9 cellular contexts compared by ENCODE assay signal in genomic region chr1:168179411-168180147, GRCh38. TPM values are rescaled to one million over a fixed set of nuclear protein-coding genes. Genes with fewer than 3 reads are reported as not detected.
DNase-seq lines count a peak whose midpoint lies in the region; ATAC-seq and TF ChIP-seq lines count a peak whose summit lies in the region.
"Had no signal": no experiment of that assay in that cellular context is flagged by ENCODE, and none has a peak within 500 bp of the region (broad histone marks: within the 10 kb centered on the region; RNA-seq: fewer than 3 reads in every experiment).

No MANE protein-coding gene starts in this region.

- H3K4me3 ChIP-seq in AG04449 (ENCODE audit: low read depth, low read length) (peak overlapping the region; percentile 87), OCI-LY7 (ENCODE audit: low read depth, low read length, poor library complexity, severe bottlenecking) (peak overlapping the region; percentile 82), neural cell (ENCODE audit: low read length) (peak overlapping the region; percentile 76)

- no peaks in the 10 kb centered on the region for H3K9me2 ChIP-seq in OCI-LY7 (ENCODE audit: insufficient read depth, low read length)
- H3K9me2 ChIP-seq in neural cell (ENCODE audit: insufficient read depth, low read length): no peaks in the 10 kb centered on the region

- no peak for TF ChIP-seq EP300 in neural cell (conservative IDR thresholded peaks at IDR 0.05; ENCODE audit: poor library complexity, severe bottlenecking)

- peaks cover 20% of the 10 kb centered on the region for H3K4me1 ChIP-seq in OCI-LY7 (ENCODE audit: insufficient read depth, low read length, poor library complexity, severe bottlenecking)

- H3K27ac ChIP-seq in OCI-LY7 (ENCODE audit: low read depth, low read length, poor library complexity, severe bottlenecking) (peak overlapping the region; percentile 76), neural cell (ENCODE audit: low read length) (peak overlapping the region; percentile 92)

- no peaks in the 10 kb centered on the region for H3F3A ChIP-seq in neural cell (ENCODE audit: insufficient read depth, low read length, poor library complexity, severe bottlenecking)

- intact Hi-C loops in OCI-LY7 (cut with micrococcal nuclease; ENCODE audit: unreplicated experiment): loop anchor here (2.0 kb wide), 2 partner anchors 47 to 243 kb away; partner anchors contain the start of genes DCAF6, MPC2 and SFT2D2

- H3K9me3 ChIP-seq in OCI-LY7 (ENCODE audit: low read length) (no peaks in the 10 kb centered on the region), neural cell (ENCODE audit: low read length) (no peaks in the 10 kb centered on the region)

- POLR2A ChIA-PET in AG04449 (lab: Yijun Ruan, JAX) (interaction anchor here (1.0 to 1.9 kb wide), 2 partner anchors 13 to 46 kb away, joined by 3 to 4 read pairs; partner anchors contain the start of gene SFT2D2), GM10248 (lab: Yijun Ruan, JAX) (no interaction called here), OCI-LY7 (lab: Charles Lee) (interaction anchor here (0.7 to 1.9 kb wide), 5 partner anchors 12 to 46 kb away, joined by 4 to 9 read pairs (median 6); partner anchors contain the start of gene SFT2D2)

- H4K20me1 ChIP-seq in OCI-LY7 (ENCODE audit: insufficient read depth, low read length) (peaks cover 6% of the 10 kb centered on the region; the same call in 1 of the 2 replicates), neural cell (ENCODE audit: insufficient read depth) (no peaks in the 10 kb centered on the region)

- H3K9ac ChIP-seq in neural cell (ENCODE audit: low read length): peak overlapping the region; percentile 84

- CTCF ChIA-PET in AG04449 (lab: Yijun Ruan, JAX): interaction anchor here (0.6 to 1.8 kb wide), 7 partner anchors 9 to 98 kb away, joined by 3 to 7 read pairs (median 3); no protein-coding TSS in a partner anchor
- CTCF ChIA-PET in GM10248 (lab: Yijun Ruan, JAX): interaction anchor here (0.9 to 2.1 kb wide), 5 partner anchors 10 to 142 kb away, joined by 3 to 10 read pairs (median 3); no protein-coding TSS in a partner anchor
- CTCF ChIA-PET in OCI-LY7 (lab: Charles Lee; ENCODE audit: unreplicated experiment): interaction anchor here (1.0 kb wide), 1 partner anchor 9 kb away, joined by 3 read pairs; no protein-coding TSS in a partner anchor

- peaks cover 9% of the 10 kb centered on the region; the same call in 1 of the 2 replicates for H3K36me3 ChIP-seq in OCI-LY7 (ENCODE audit: insufficient read depth, low read length)
- H3K36me3 ChIP-seq in neural cell (ENCODE audit: insufficient read depth, low read length): no peaks in the 10 kb centered on the region

- H3K4me2 ChIP-seq in OCI-LY7 (ENCODE audit: low read length) (peak overlapping the region; percentile 99), neural cell (ENCODE audit: low read length) (peak overlapping the region; percentile 93)

- H2AFZ ChIP-seq in OCI-LY7 (ENCODE audit: low read length) (peak overlapping the region; percentile 73), neural cell (ENCODE audit: low read depth, low read length) (peak overlapping the region; percentile 74)

- ATAC-seq in HG02571 (IDR thresholded peaks at IDR 0.05; ENCODE audit: unreplicated experiment): no peak

- DNase-seq in AG04449 (ENCODE audit: low read depth, low spot score) (no peak), GM10248 (ENCODE audit: extremely low spot score) (peak; percentile 30), OCI-LY7 (ENCODE audit: low spot score) (peak; percentile 57), cerebellar nuclear complex (lab: John Stamatoyannopoulos, UW) (no peak), iPS-NIHi7 (ENCODE audit: extremely low spot score) (no peak)
- peak; percentile 20 for DNase-seq in effector CD8-positive, alpha-beta T cell (lab: John Stamatoyannopoulos, UW)

- H3K27me3 ChIP-seq in neural cell (ENCODE audit: insufficient read depth, low read depth, low read length): no peaks in the 10 kb centered on the region

- TF ChIP-seq CTCF in AG04449 (IDR thresholded peaks at IDR 0.05; ENCODE audit: insufficient read depth, low read length, missing control alignments): no peak
- TF ChIP-seq CTCF in GM10248 (IDR thresholded peaks at IDR 0.05; ENCODE audit: control extremely low read depth, extremely low read depth, low read depth, missing control alignments): no peak
- 0 out of 2 replicates have a peak, but pooled peaks have one; percentile 24 for TF ChIP-seq CTCF in OCI-LY7 (conservative IDR thresholded peaks at IDR 0.05; ENCODE audit: low read length)
- TF ChIP-seq CTCF in neural cell (IDR thresholded peaks at IDR 0.05; ENCODE audit: poor library complexity, severe bottlenecking): no peak

- no peak for TF ChIP-seq RAD21 in neural cell (conservative IDR thresholded peaks at IDR 0.05)

- BruUV-seq in OCI-LY7 (replicated peaks; lab: Mats Ljungman, UMichigan): no TSS peak

- peaks cover 49% of the 10 kb centered on the region for H3K79me2 ChIP-seq in OCI-LY7 (ENCODE audit: insufficient read depth, low read depth, low read length)
- peaks cover 32% of the 10 kb centered on the region for H3K79me2 ChIP-seq in neural cell (replicated peaks; ENCODE audit: insufficient read depth, low read length)

TF ChIP-seq in neural cell, 6 proteins besides CTCF, POLR2A, EP300 and RAD21:
- TF ChIP-seq MXI1 (conservative IDR thresholded peaks at IDR 0.05; ENCODE audit: poor library complexity, severe bottlenecking) (peak; percentile 45), SMC3 (conservative IDR thresholded peaks at IDR 0.05; ENCODE audit: poor library complexity) (no peak)
TF ChIP-seq in neural cell: peak in this region for 1.

RNA-seq across cellular contexts. Expression of gene TIPRL, which starts 0.8 kb away (rescaled TPM):
- total RNA-seq in OCI-LY7 (2014; rRNA removed; shearing (Covaris generic)): 36.0 and 37.8 TPM in 2 replicates
- 54.3 and 64.8 TPM in 2 replicates for total RNA-seq in OCI-LY7 (2022)
- polyA plus RNA-seq in neural cell: 98.1 and 131 TPM in 2 replicates
- 92.3 and 106 TPM in 2 replicates for polyA minus RNA-seq in neural cell

RNA-seq across cellular contexts. Expression of gene GPR161, which starts 42.8 kb away (rescaled TPM):
- total RNA-seq in OCI-LY7 (2014; rRNA removed; shearing (Covaris generic)): not detected in 2 replicates
- 0.15 TPM in 1 of 2 replicates, not detected in the other for total RNA-seq in OCI-LY7 (2022)
- 39.0 and 45.5 TPM in 2 replicates for polyA plus RNA-seq in neural cell
- 84.2 and 84.4 TPM in 2 replicates for polyA minus RNA-seq in neural cell
- total RNA-seq: natural killer cell had no signal

RNA-seq across cellular contexts. Expression of gene SFT2D2, which starts 46.2 kb away (rescaled TPM):
- total RNA-seq in OCI-LY7 (2014; rRNA removed; shearing (Covaris generic)): 20.7 and 22.3 TPM in 2 replicates
- 46.6 and 50.0 TPM in 2 replicates for total RNA-seq in OCI-LY7 (2022)
- polyA plus RNA-seq in neural cell: 4.5 and 8.3 TPM in 2 replicates
- 15.5 and 15.8 TPM in 2 replicates for polyA minus RNA-seq in neural cell

Comparison
In these comparisons a context has a peak if more than half of its experiments do, and no peak if none do; other contexts are left out.
1. DNase-seq: peak in GM10248 (single experiment), OCI-LY7 (single experiment) and effector CD8-positive, alpha-beta T cell (single experiment); none in AG04449 (single experiment), cerebellar nuclear complex (0 of 2) and iPS-NIHi7 (single experiment).
2. Peak in every context shown above with its lines, with median percentiles within 50 percentile points of each other: H3K4me3 ChIP-seq.